1 cellular context compared by ENCODE assay signal in genomic region chr17:76188213-76189060, GRCh38.
TF ChIP-seq lines count a peak whose summit lies in the region.

No MANE protein-coding gene starts in this region.

TF ChIP-seq in HEK293, 187 proteins besides CTCF, POLR2A, EP300 and RAD21 (continued from another document):
- no peak for TF ChIP-seq KLF7 (tag by site-specific recombination; IDR thresholded peaks at IDR 0.05; ENCODE audit: borderline replicate concordance)
- no peak for TF ChIP-seq ZNF324 (tag by site-specific recombination; IDR thresholded peaks at IDR 0.05)
- peak; percentile 54; the same call in 1 of the 2 replicates for TF ChIP-seq PRDM10 (tag by site-specific recombination; IDR thresholded peaks at IDR 0.05)
- no peak for TF ChIP-seq REPIN1 (tag by site-specific recombination; IDR thresholded peaks at IDR 0.05; ENCODE audit: low read depth)
- TF ChIP-seq ZNF23 (tag by site-specific recombination; IDR thresholded peaks at IDR 0.05; ENCODE audit: borderline replicate concordance): no peak
- no peak for TF ChIP-seq MZF1 (tag by site-specific recombination; IDR thresholded peaks at IDR 0.05; ENCODE audit: borderline replicate concordance)
- no peak for TF ChIP-seq ZNF292 (tag by site-specific recombination; IDR thresholded peaks at IDR 0.05; ENCODE audit: borderline replicate concordance, low read depth)
- no peak for TF ChIP-seq ZNF768 (tag by site-specific recombination; IDR thresholded peaks at IDR 0.05)
- TF ChIP-seq ZNF404 (tag by site-specific recombination; IDR thresholded peaks at IDR 0.05): no peak
- no peak for TF ChIP-seq ZNF280C (tag by site-specific recombination; IDR thresholded peaks at IDR 0.05)
- no peak for TF ChIP-seq ZNF76 (tag by site-specific recombination; IDR thresholded peaks at IDR 0.05; ENCODE audit: borderline replicate concordance, low read depth)
TF ChIP-seq in HEK293: peak in this region for 2.
